24 cellular contexts compared by ENCODE assay signal in the genomic region with DNA sequence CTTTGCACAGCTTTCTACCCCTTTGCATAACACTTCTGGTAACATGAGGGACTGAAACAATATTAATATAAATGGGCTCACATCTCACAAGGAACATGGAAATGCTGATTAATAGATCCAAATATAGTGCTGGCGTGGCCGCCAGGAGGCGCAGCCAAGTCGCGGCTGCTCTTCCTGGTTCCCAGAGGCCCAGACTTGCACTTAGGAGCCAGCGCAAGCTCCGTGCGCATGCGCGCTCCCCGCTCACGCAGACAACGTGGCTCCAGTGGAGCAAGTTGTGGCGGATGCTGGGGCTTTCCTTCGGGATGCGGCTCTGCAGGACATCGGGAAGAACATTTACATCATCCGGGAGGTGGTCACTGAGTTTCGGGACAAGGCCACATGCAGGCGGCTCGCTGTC.
"Had no signal": no experiment of that assay in that cellular context is flagged by ENCODE, and none has a peak within 500 bp of the region (broad histone marks: within the 10 kb centered on the region; RNA-seq: fewer than 3 reads in every experiment).

No MANE protein-coding gene starts in this region.

- H3K27ac ChIP-seq: gastrocnemius medialis, heart right ventricle, pancreas, sigmoid colon, thyroid gland had no signal

- H3K27ac Mint-ChIP-seq: activated CD4-positive, alpha-beta T cell treated with anti-CD3 and anti-CD28 coated beads, Interleukin-2, amount 10 ng/mL, durations not matched to agents 24 days and 14 days; activated CD8-positive, alpha-beta T cell treated with anti-CD3 and anti-CD28 coated beads for 36 hours; activated naive CD4-positive, alpha-beta T cell treated with anti-CD3 and anti-CD28 coated beads, Interleukin-2, amount 10 ng/mL, durations not matched to agents 7 days and 5 days; activated naive CD8-positive, alpha-beta T cell treated with anti-CD3 and anti-CD28 coated beads, Interleukin-2, amount 50 U/mL, for 24 hours; activated T-cell treated with anti-CD3 and anti-CD28 coated beads, Interleukin-2, amount 50 U/mL, for 24 hours; brain; immature natural killer cell; stimulated activated memory B cell treated with anti-CD40 and anti-IgM and Interleukin-4, amounts not matched to agents 10 μg/mL and 1 μg/mL and 100 μg/mL, for 72 hours; T-cell had no signal

- FAIRE-seq: colon, pancreas, urothelium cell line had no signal

- H3K36me3 ChIP-seq: gastrocnemius medialis, heart right ventricle, pancreas, sigmoid colon, thyroid gland had no signal

- ATAC-seq: activated CD8-positive, alpha-beta T cell treated with anti-CD3 and anti-CD28 coated beads for 36 hours; activated naive CD8-positive, alpha-beta T cell treated with anti-CD3 and anti-CD28 coated beads, Interleukin-2, amount 50 U/mL, for 24 hours; esophagus mucosa; gastrocnemius medialis; heart right ventricle; naive thymus-derived CD4-positive, alpha-beta T cell; pancreas; stimulated activated memory B cell treated with anti-CD40 and anti-IgM and Interleukin-4, amounts not matched to agents 10 μg/mL and 1 μg/mL and 100 μg/mL, for 72 hours; T-cell had no signal

- DNase-seq: activated CD4-positive, alpha-beta T cell treated with anti-CD3 and anti-CD28 coated beads, Interleukin-2, amount 10 ng/mL, durations not matched to agents 24 days and 14 days; activated CD4-positive, CD25-positive, alpha-beta regulatory T cell; activated CD8-positive, alpha-beta T cell treated with anti-CD3 and anti-CD28 coated beads for 36 hours; activated naive CD4-positive, alpha-beta T cell treated with anti-CD3 and anti-CD28 coated beads, Interleukin-2, amount 10 ng/mL, durations not matched to agents 7 days and 5 days; activated naive CD8-positive, alpha-beta T cell treated with anti-CD3 and anti-CD28 coated beads, Interleukin-2, amount 50 U/mL, for 24 hours; activated T-cell treated with anti-CD3 and anti-CD28 coated beads, Interleukin-2, amount 50 U/mL, for 24 hours; anterior cingulate cortex; caudate nucleus; gastrocnemius medialis; heart right ventricle; immature natural killer cell; mesenchymal stem cell; naive thymus-derived CD4-positive, alpha-beta T cell; pancreas; sigmoid colon; stimulated activated CD4-positive, alpha-beta T cell treated with anti-CD3 and anti-CD28 coated beads, Interleukin-4, amount 100 ng/mL, for 4 hours; T-cell; T-helper 9 cell; thyroid gland had no signal

- H3K9me3 Mint-ChIP-seq: activated naive CD8-positive, alpha-beta T cell treated with anti-CD3 and anti-CD28 coated beads, Interleukin-2, amount 50 U/mL, for 24 hours; stimulated activated memory B cell treated with anti-CD40 and anti-IgM and Interleukin-4, amounts not matched to agents 10 μg/mL and 1 μg/mL and 100 μg/mL, for 72 hours had no signal

- H3K4me3 ChIP-seq: gastrocnemius medialis, heart right ventricle, pancreas, sigmoid colon, thyroid gland had no signal

- H3K36me3 Mint-ChIP-seq: activated naive CD4-positive, alpha-beta T cell treated with anti-CD3 and anti-CD28 coated beads, Interleukin-2, amount 10 ng/mL, durations not matched to agents 7 days and 5 days; brain; immature natural killer cell; naive thymus-derived CD4-positive, alpha-beta T cell; stimulated activated memory B cell treated with anti-CD40 and anti-IgM and Interleukin-4, amounts not matched to agents 10 μg/mL and 1 μg/mL and 100 μg/mL, for 72 hours; T-cell had no signal

- H3K4me3 Mint-ChIP-seq: activated CD4-positive, alpha-beta T cell treated with anti-CD3 and anti-CD28 coated beads, Interleukin-2, amount 10 ng/mL, durations not matched to agents 24 days and 14 days; activated CD8-positive, alpha-beta T cell treated with anti-CD3 and anti-CD28 coated beads for 36 hours; activated naive CD4-positive, alpha-beta T cell treated with anti-CD3 and anti-CD28 coated beads, Interleukin-2, amount 10 ng/mL, durations not matched to agents 7 days and 5 days; activated naive CD8-positive, alpha-beta T cell treated with anti-CD3 and anti-CD28 coated beads, Interleukin-2, amount 50 U/mL, for 24 hours; activated T-cell treated with anti-CD3 and anti-CD28 coated beads, Interleukin-2, amount 50 U/mL, for 24 hours; brain; immature natural killer cell; naive thymus-derived CD4-positive, alpha-beta T cell; stimulated activated memory B cell treated with anti-CD40 and anti-IgM and Interleukin-4, amounts not matched to agents 10 μg/mL and 1 μg/mL and 100 μg/mL, for 72 hours; T-cell had no signal

- H3K27me3 Mint-ChIP-seq: activated CD4-positive, alpha-beta T cell treated with anti-CD3 and anti-CD28 coated beads, Interleukin-2, amount 10 ng/mL, durations not matched to agents 24 days and 14 days; activated naive CD4-positive, alpha-beta T cell treated with anti-CD3 and anti-CD28 coated beads, Interleukin-2, amount 10 ng/mL, durations not matched to agents 7 days and 5 days; activated naive CD8-positive, alpha-beta T cell treated with anti-CD3 and anti-CD28 coated beads, Interleukin-2, amount 50 U/mL, for 24 hours; activated T-cell treated with anti-CD3 and anti-CD28 coated beads, Interleukin-2, amount 50 U/mL, for 24 hours; brain; stimulated activated memory B cell treated with anti-CD40 and anti-IgM and Interleukin-4, amounts not matched to agents 10 μg/mL and 1 μg/mL and 100 μg/mL, for 72 hours; T-cell had no signal

- H3K27me3 ChIP-seq: gastrocnemius medialis, heart right ventricle, pancreas, sigmoid colon, thyroid gland had no signal

- H3K4me1 Mint-ChIP-seq: activated CD4-positive, alpha-beta T cell treated with anti-CD3 and anti-CD28 coated beads, Interleukin-2, amount 10 ng/mL, durations not matched to agents 24 days and 14 days; activated naive CD4-positive, alpha-beta T cell treated with anti-CD3 and anti-CD28 coated beads, Interleukin-2, amount 10 ng/mL, durations not matched to agents 7 days and 5 days; activated naive CD8-positive, alpha-beta T cell treated with anti-CD3 and anti-CD28 coated beads, Interleukin-2, amount 50 U/mL, for 24 hours; immature natural killer cell; stimulated activated memory B cell treated with anti-CD40 and anti-IgM and Interleukin-4, amounts not matched to agents 10 μg/mL and 1 μg/mL and 100 μg/mL, for 72 hours; T-cell had no signal

- H3K4me1 ChIP-seq: gastrocnemius medialis, pancreas, sigmoid colon, thyroid gland had no signal

- H3K9me3 ChIP-seq: gastrocnemius medialis, heart right ventricle, pancreas, sigmoid colon, thyroid gland had no signal
